19 cellular contexts compared by ENCODE assay signal in the genomic region with DNA sequence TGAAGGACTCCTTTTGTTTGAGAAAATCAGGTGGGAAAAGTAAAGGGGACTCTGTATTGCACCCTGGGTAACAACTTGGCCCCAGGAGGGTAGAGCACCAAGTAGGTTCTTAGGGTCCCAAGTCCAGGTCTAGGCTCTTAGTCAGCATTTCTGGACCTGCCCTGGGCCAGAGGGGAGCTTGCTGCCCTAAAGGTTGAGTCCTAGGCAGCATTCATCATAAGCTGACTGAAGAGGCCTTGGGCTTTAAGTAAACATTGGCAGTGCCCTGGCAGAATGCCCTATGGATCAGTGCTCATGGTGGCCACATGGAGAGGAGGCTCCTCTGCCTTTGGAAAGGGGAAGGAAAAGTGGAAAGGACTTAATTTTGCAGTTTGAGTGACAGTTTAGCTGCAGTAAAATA.
"Had no signal": no experiment of that assay in that cellular context is flagged by ENCODE, and none has a peak within 500 bp of the region (broad histone marks: within the 10 kb centered on the region; RNA-seq: fewer than 3 reads in every experiment).

No MANE protein-coding gene starts in this region.

- DNase-seq: activated CD4-positive, alpha-beta T cell treated with anti-CD3 and anti-CD28 coated beads for 4 hours; activated CD4-positive, alpha-beta T cell treated with anti-CD3 and anti-CD28 coated beads, Interleukin-2, amount 50 U/mL, for 48 hours; activated CD8-positive, alpha-beta memory T cell treated with anti-CD3 and anti-CD28 coated beads, Interleukin-2, amount 10 ng/mL, durations not matched to agents 7 days and 5 days; activated effector memory CD4-positive, alpha-beta T cell treated with Interleukin-2 at 50 U/mL for 16 hours; activated naive CD4-positive, alpha-beta T cell; activated T-cell treated with anti-CD3 and anti-CD28 coated beads, Interleukin-2, amount 50 U/mL, for 24 hours; aorta; KG1; NCI-H1092 treated with DMSO at 0.1 percent for 48 hours; NCI-H1417 treated with DMSO at 0.1 percent for 48 hours; NCI-H1694; NCI-H2081; NCI-H226; NCI-H526; NCI-H774; NK-92 treated with Interleukin-12 subunit alpha and Interleukin-12 subunit beta, amount 100 ng/mL, for 24 hours; Peyer's patch; SHP77 treated with DMSO at 0.1 percent for 48 hours had no signal

- H3K27ac ChIP-seq: Peyer's patch had no signal

- H3K4me1 ChIP-seq: Peyer's patch had no signal

- H3K9me3 ChIP-seq: Peyer's patch had no signal

- H3K4me3 ChIP-seq: Peyer's patch had no signal

- H3K36me3 ChIP-seq: Peyer's patch had no signal

- H3K27me3 ChIP-seq: Peyer's patch had no signal

- ATAC-seq: activated CD4-positive, CD25-positive, alpha-beta regulatory T cell treated with anti-CD3 and anti-CD28 coated beads, Interleukin-2, amount 50 U/mL, for 24 hours; activated CD8-positive, alpha-beta memory T cell treated with anti-CD3 and anti-CD28 coated beads, Interleukin-2, amount 10 ng/mL, durations not matched to agents 7 days and 5 days had no signal
